Comparison of ENCODE assay signal across 9 cellular contexts in genomic region chr10:97673736-97674525, GRCh38. TPM values are rescaled to one million over a fixed set of nuclear protein-coding genes. Genes with fewer than 3 reads are reported as not detected.
DNase-seq lines count a peak whose midpoint lies in the region; ATAC-seq and TF ChIP-seq lines count a peak whose summit lies in the region.
"Had no signal": no experiment of that assay in that cellular context is flagged by ENCODE, and none has a peak within 500 bp of the region (broad histone marks: within the 10 kb centered on the region; RNA-seq: fewer than 3 reads in every experiment).

No MANE protein-coding gene starts in this region.

- H3K4me1 Mint-ChIP-seq in activated CD4-positive, alpha-beta memory T cell treated with anti-CD3 and anti-CD28 coated beads for 36 hours (ENCODE audit: low read depth): peaks cover 6% of the 10 kb centered on the region

- ATAC-seq in HG03378 (IDR thresholded peaks at IDR 0.05; ENCODE audit: unreplicated experiment) (no peak), GM21737 (IDR thresholded peaks at IDR 0.05; ENCODE audit: unreplicated experiment) (no peak)

- peaks cover 18% of the 10 kb centered on the region for H3K36me3 Mint-ChIP-seq in activated CD4-positive, alpha-beta memory T cell treated with anti-CD3 and anti-CD28 coated beads for 36 hours

- no peaks in the 10 kb centered on the region for H3K27me3 Mint-ChIP-seq in activated CD4-positive, alpha-beta memory T cell treated with anti-CD3 and anti-CD28 coated beads for 36 hours

- peak; percentile 39 for DNase-seq in AG20443 (ENCODE audit: low spot score)
- DNase-seq in HS-5 (ENCODE audit: low read depth): peak; percentile 68
- DNase-seq in activated CD4-positive, alpha-beta memory T cell treated with anti-CD3 and anti-CD28 coated beads for 36 hours: peak; percentile 39
- peak; percentile 12 for DNase-seq in kidney glomerular epithelial cell (lab: John Stamatoyannopoulos, UW)
- DNase-seq in GM10248 (ENCODE audit: extremely low spot score): no peak
- DNase-seq in GM20000 (ENCODE audit: low spot score): no peak
- DNase-seq: thyroid gland had no signal

- H3K27ac Mint-ChIP-seq in activated CD4-positive, alpha-beta memory T cell treated with anti-CD3 and anti-CD28 coated beads for 36 hours: no peak overlapping the region

- intact Hi-C loops in activated CD4-positive, alpha-beta memory T cell treated with anti-CD3 and anti-CD28 coated beads for 36 hours (cut with micrococcal nuclease): no loop called here

- no peak overlapping the region for H3K4me3 Mint-ChIP-seq in activated CD4-positive, alpha-beta memory T cell treated with anti-CD3 and anti-CD28 coated beads for 36 hours

- TF ChIP-seq CTCF in GM10248 (IDR thresholded peaks at IDR 0.05; ENCODE audit: control extremely low read depth, extremely low read depth, low read depth, missing control alignments) (no peak), GM20000 (IDR thresholded peaks at IDR 0.05; ENCODE audit: extremely low read depth, missing control alignments) (no peak)

- H3K9me3 Mint-ChIP-seq in activated CD4-positive, alpha-beta memory T cell treated with anti-CD3 and anti-CD28 coated beads for 36 hours: no peaks in the 10 kb centered on the region

- POLR2A ChIA-PET in activated CD4-positive, alpha-beta memory T cell treated with anti-CD3 and anti-CD28 coated beads for 36 hours (lab: Charles Lee): interaction anchor here (0.5 to 1.5 kb wide), 2 partner anchors 9 to 35 kb away, joined by 3 read pairs; no protein-coding TSS in a partner anchor
- POLR2A ChIA-PET in GM10248 (lab: Yijun Ruan, JAX): no interaction called here

- CTCF ChIA-PET in activated CD4-positive, alpha-beta memory T cell treated with anti-CD3 and anti-CD28 coated beads for 36 hours (lab: Charles Lee): interaction anchor here (1.2 to 5.4 kb wide), 3 partner anchors 14 to 102 kb away, joined by 3 to 51 read pairs (median 43); partner anchors contain the start of genes AVPI1 and ZFYVE27
- CTCF ChIA-PET in GM10248 (lab: Yijun Ruan, JAX): interaction anchor here (1.0 to 4.9 kb wide), 7 partner anchors 10 to 74 kb away, joined by 3 to 69 read pairs (median 7); partner anchors contain the start of genes AVPI1 and ZFYVE27

RNA-seq across cellular contexts. Expression of gene AVPI1, which starts 13.1 kb away (rescaled TPM):
- 1 to 10 TPM; 1.7 to 2.1 TPM for total RNA-seq in activated CD4-positive, alpha-beta memory T cell treated with anti-CD3 and anti-CD28 coated beads for 36 hours

RNA-seq across cellular contexts. Expression of gene PI4K2A, which starts 33.5 kb away (rescaled TPM):
- total RNA-seq in activated CD4-positive, alpha-beta memory T cell treated with anti-CD3 and anti-CD28 coated beads for 36 hours: 10 to 100 TPM; 13.1 to 13.2 TPM

RNA-seq across cellular contexts. Expression of gene MARVELD1, which starts 39.6 kb away (rescaled TPM):
- 1 to 10 TPM; 2.9 to 4.0 TPM for total RNA-seq in activated CD4-positive, alpha-beta memory T cell treated with anti-CD3 and anti-CD28 coated beads for 36 hours

RNA-seq across cellular contexts. Expression of gene MORN4, which starts 40.6 kb away (rescaled TPM):
- 1 to 10 TPM; 5.3 to 6.5 TPM for total RNA-seq in activated CD4-positive, alpha-beta memory T cell treated with anti-CD3 and anti-CD28 coated beads for 36 hours

Comparison
In these comparisons a context has a peak if more than half of its experiments do, and no peak if none do; other contexts are left out.
1. DNase-seq: peak in AG20443 (single experiment), HS-5 (single experiment), activated CD4-positive, alpha-beta memory T cell treated with anti-CD3 and anti-CD28 coated beads for 36 hours (single experiment) and kidney glomerular epithelial cell (single experiment); none in GM10248 (single experiment) and GM20000 (single experiment).